ENCODE assay signal across 1 cellular context in genomic region chr6:3382399-3383279, GRCh38.
TF ChIP-seq lines count a peak whose summit lies in the region.

No MANE protein-coding gene starts in this region.

TF ChIP-seq in HepG2, 621 proteins besides CTCF, POLR2A, EP300 and RAD21 (continued from another document and continues in another):
- TF ChIP-seq, protein P1, sequence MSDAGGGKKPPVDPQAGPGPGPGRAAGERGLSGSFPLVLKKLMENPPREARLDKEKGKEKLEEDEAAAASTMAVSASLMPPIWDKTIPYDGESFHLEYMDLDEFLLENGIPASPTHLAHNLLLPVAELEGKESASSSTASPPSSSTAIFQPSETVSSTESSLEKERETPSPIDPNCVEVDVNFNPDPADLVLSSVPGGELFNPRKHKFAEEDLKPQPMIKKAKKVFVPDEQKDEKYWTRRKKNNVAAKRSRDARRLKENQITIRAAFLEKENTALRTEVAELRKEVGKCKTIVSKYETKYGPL (CRISPR knock-in tag; IDR thresholded peaks at IDR 0.05) = no peak
- TF ChIP-seq ZEB1 (IDR thresholded peaks at IDR 0.05; ENCODE audit: insufficient replicate concordance, low read depth) (peak; percentile 85), DRAP1 (CRISPR knock-in tag; IDR thresholded peaks at IDR 0.05) (peak; percentile 51; the same call in 1 of the 2 replicates), ONECUT2 (CRISPR knock-in tag; IDR thresholded peaks at IDR 0.05) (no peak), CBX2 (IDR thresholded peaks at IDR 0.05; ENCODE audit: low read depth, low read length) (no peak), CBX2 (CRISPR knock-in tag; IDR thresholded peaks at IDR 0.05; ENCODE audit: low read depth) (no peak), MED1 (CRISPR knock-in tag; IDR thresholded peaks at IDR 0.05) (peak; percentile 92), MEIS1 (CRISPR knock-in tag; IDR thresholded peaks at IDR 0.05; ENCODE audit: borderline replicate concordance) (no peak), TCF7 (IDR thresholded peaks at IDR 0.05; ENCODE audit: low read depth) (peak; percentile 53; the same call in 1 of the 2 replicates), SOX6 (IDR thresholded peaks at IDR 0.05) (no peak), SOX6 (CRISPR knock-in tag; IDR thresholded peaks at IDR 0.05) (peak; percentile 78), ZFY (CRISPR knock-in tag; IDR thresholded peaks at IDR 0.05) (no peak), ZNF124 (CRISPR knock-in tag; IDR thresholded peaks at IDR 0.05) (no peak), ZNF510 (CRISPR knock-in tag; IDR thresholded peaks at IDR 0.05; ENCODE audit: low read depth) (no peak), ZMYM2 (CRISPR knock-in tag; IDR thresholded peaks at IDR 0.05) (peak; percentile 51; the same call in 1 of the 2 replicates), HMGXB4 (CRISPR knock-in tag; IDR thresholded peaks at IDR 0.05; ENCODE audit: borderline replicate concordance in 1 of 2, low read depth in 1 of 2) (no peak; a peak in 1 of 4 replicates), RFX5 (IDR thresholded peaks at IDR 0.05; ENCODE audit: low read depth, low read length) (no peak), HOMEZ (CRISPR knock-in tag; IDR thresholded peaks at IDR 0.05; ENCODE audit: low read depth) (peak; percentile 86), E2F5 (CRISPR knock-in tag; conservative IDR thresholded peaks at IDR 0.05) (no peak), ATF1 (CRISPR knock-in tag; IDR thresholded peaks at IDR 0.05) (peak; percentile 46), ARID5B (CRISPR knock-in tag; IDR thresholded peaks at IDR 0.05) (peak; percentile 83), ASH2L (IDR thresholded peaks at IDR 0.05; ENCODE audit: insufficient read length, low read depth, low read length) (peak; percentile 77), ZNF253 (CRISPR knock-in tag; IDR thresholded peaks at IDR 0.05; ENCODE audit: borderline replicate concordance) (no peak), ZFP36 (IDR thresholded peaks at IDR 0.05; ENCODE audit: borderline replicate concordance, low read depth, low read length, partially characterized antibody) (no peak), ZNF879 (CRISPR knock-in tag; IDR thresholded peaks at IDR 0.05) (no peak)
- TF ChIP-seq, protein P2, sequence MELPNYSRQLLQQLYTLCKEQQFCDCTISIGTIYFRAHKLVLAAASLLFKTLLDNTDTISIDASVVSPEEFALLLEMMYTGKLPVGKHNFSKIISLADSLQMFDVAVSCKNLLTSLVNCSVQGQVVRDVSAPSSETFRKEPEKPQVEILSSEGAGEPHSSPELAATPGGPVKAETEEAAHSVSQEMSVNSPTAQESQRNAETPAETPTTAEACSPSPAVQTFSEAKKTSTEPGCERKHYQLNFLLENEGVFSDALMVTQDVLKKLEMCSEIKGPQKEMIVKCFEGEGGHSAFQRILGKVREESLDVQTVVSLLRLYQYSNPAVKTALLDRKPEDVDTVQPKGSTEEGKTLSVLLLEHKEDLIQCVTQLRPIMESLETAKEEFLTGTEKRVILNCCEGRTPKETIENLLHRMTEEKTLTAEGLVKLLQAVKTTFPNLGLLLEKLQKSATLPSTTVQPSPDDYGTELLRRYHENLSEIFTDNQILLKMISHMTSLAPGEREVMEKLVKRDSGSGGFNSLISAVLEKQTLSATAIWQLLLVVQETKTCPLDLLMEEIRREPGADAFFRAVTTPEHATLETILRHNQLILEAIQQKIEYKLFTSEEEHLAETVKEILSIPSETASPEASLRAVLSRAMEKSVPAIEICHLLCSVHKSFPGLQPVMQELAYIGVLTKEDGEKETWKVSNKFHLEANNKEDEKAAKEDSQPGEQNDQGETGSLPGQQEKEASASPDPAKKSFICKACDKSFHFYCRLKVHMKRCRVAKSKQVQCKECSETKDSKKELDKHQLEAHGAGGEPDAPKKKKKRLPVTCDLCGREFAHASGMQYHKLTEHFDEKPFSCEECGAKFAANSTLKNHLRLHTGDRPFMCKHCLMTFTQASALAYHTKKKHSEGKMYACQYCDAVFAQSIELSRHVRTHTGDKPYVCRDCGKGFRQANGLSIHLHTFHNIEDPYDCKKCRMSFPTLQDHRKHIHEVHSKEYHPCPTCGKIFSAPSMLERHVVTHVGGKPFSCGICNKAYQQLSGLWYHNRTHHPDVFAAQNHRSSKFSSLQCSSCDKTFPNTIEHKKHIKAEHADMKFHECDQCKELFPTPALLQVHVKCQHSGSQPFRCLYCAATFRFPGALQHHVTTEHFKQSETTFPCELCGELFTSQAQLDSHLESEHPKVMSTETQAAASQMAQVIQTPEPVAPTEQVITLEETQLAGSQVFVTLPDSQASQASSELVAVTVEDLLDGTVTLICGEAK (IDR thresholded peaks at IDR 0.05) = peak; percentile 100
- TF ChIP-seq, protein P2 (CRISPR knock-in tag; IDR thresholded peaks at IDR 0.05) = peak; percentile 100
- TF ChIP-seq, protein P3, sequence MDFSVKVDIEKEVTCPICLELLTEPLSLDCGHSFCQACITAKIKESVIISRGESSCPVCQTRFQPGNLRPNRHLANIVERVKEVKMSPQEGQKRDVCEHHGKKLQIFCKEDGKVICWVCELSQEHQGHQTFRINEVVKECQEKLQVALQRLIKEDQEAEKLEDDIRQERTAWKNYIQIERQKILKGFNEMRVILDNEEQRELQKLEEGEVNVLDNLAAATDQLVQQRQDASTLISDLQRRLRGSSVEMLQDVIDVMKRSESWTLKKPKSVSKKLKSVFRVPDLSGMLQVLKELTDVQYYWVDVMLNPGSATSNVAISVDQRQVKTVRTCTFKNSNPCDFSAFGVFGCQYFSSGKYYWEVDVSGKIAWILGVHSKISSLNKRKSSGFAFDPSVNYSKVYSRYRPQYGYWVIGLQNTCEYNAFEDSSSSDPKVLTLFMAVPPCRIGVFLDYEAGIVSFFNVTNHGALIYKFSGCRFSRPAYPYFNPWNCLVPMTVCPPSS (IDR thresholded peaks at IDR 0.05) = no peak
- TF ChIP-seq, protein P4, sequence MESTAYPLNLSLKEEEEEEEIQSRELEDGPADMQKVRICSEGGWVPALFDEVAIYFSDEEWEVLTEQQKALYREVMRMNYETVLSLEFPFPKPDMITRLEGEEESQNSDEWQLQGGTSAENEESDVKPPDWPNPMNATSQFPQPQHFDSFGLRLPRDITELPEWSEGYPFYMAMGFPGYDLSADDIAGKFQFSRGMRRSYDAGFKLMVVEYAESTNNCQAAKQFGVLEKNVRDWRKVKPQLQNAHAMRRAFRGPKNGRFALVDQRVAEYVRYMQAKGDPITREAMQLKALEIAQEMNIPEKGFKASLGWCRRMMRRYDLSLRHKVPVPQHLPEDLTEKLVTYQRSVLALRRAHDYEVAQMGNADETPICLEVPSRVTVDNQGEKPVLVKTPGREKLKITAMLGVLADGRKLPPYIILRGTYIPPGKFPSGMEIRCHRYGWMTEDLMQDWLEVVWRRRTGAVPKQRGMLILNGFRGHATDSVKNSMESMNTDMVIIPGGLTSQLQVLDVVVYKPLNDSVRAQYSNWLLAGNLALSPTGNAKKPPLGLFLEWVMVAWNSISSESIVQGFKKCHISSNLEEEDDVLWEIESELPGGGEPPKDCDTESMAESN (CRISPR knock-in tag; conservative IDR thresholded peaks at IDR 0.05) = no peak
- TF ChIP-seq, protein P5, sequence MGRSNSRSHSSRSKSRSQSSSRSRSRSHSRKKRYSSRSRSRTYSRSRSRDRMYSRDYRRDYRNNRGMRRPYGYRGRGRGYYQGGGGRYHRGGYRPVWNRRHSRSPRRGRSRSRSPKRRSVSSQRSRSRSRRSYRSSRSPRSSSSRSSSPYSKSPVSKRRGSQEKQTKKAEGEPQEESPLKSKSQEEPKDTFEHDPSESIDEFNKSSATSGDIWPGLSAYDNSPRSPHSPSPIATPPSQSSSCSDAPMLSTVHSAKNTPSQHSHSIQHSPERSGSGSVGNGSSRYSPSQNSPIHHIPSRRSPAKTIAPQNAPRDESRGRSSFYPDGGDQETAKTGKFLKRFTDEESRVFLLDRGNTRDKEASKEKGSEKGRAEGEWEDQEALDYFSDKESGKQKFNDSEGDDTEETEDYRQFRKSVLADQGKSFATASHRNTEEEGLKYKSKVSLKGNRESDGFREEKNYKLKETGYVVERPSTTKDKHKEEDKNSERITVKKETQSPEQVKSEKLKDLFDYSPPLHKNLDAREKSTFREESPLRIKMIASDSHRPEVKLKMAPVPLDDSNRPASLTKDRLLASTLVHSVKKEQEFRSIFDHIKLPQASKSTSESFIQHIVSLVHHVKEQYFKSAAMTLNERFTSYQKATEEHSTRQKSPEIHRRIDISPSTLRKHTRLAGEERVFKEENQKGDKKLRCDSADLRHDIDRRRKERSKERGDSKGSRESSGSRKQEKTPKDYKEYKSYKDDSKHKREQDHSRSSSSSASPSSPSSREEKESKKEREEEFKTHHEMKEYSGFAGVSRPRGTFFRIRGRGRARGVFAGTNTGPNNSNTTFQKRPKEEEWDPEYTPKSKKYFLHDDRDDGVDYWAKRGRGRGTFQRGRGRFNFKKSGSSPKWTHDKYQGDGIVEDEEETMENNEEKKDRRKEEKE (IDR thresholded peaks at IDR 0.05) = no peak
